9 cellular contexts compared by ENCODE assay signal in the genomic region with DNA sequence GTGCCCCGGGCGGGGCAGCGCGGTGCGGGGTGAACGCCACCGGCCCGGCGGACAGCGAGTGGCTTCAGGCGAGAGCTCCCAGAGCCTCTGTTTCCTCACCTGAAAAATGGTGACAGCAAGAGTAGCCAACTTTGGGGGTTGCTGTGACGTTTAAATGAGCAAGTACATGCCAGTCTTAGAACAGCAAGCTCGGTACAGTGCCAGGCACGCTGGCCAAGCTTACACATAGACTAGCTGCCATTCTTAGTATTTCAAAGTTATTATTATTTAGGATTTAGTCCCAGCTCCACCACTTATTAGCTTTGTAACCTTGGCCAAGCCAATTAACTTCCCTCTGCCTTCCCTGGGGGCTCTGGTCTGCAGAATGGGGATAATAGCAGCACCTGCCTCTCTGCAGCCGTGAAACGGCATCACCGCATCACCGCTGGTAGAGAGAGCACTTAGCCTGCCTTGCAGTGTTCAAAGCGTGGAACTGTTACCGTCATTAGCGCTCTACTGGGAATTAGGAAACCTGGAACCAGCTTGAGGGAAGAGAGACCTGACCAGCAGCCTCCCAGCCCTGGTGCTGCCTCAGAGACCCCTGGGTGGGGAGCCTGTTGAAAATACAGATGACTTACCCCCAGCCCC. TPM values are rescaled to one million over a fixed set of nuclear protein-coding genes. Genes with fewer than 3 reads are reported as not detected.
DNase-seq lines count a peak whose midpoint lies in the region; ATAC-seq and TF ChIP-seq lines count a peak whose summit lies in the region.
"Had no signal": no experiment of that assay in that cellular context is flagged by ENCODE, and none has a peak within 500 bp of the region (broad histone marks: within the 10 kb centered on the region; RNA-seq: fewer than 3 reads in every experiment).

A gene with protein sequence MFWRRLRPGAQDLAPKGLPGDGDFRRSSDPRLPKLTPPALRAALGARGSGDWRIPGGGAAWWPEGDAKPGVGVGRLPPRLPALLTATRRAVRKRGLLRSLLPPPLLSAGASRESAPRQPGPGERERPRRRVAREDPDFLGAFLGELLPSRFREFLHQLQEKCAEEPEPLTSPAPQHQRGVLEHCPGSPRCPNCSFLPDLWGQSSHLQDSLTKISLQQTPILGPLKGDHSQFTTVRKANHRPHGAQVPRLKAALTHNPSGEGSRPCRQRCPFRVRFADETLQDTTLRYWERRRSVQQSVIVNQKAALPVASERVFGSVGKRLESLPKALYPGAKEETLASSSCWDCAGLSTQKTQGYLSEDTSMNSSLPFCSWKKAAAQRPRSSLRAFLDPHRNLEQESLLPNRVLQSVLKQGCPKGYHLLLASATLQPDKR (minus strand): TSS at position 433 of the 627 bp plus-strand sequence. CDS start 527 bp downstream, outside the sequence.

- no peaks in the 10 kb centered on the region for H3K9me2 ChIP-seq in SK-N-SH

- H3K27me3 ChIP-seq in SK-N-SH (ENCODE audit: insufficient read depth) = no peaks in the 10 kb centered on the region
- H3K27me3 ChIP-seq in adipocyte (replicated peaks; ENCODE audit: control insufficient read depth, insufficient read depth, low read length) = no peaks in the 10 kb centered on the region
- H3K27me3 ChIP-seq in right lobe of liver = no peaks in the 10 kb centered on the region
- no peaks in the 10 kb centered on the region for H3K27me3 ChIP-seq in thoracic aorta (replicated peaks; ENCODE audit: insufficient read depth)

- peak within 1 kb of the TSS; percentile 75; the same call in 1 of the 2 replicates for H2AFZ ChIP-seq in SK-N-SH (ENCODE audit: low read depth)

- DNase-seq in SK-N-SH = no peak
- DNase-seq in adipocyte (ENCODE audit: low read depth) = no peak
- DNase-seq in right lobe of liver = no peak
- no peak for DNase-seq in thoracic aorta (ENCODE audit: low spot score)
- DNase-seq in iPS-NIHi11 (ENCODE audit: low spot score) = no peak

- H3K27ac ChIP-seq in SK-N-SH (ENCODE audit: low read depth in 2 of 2, low read length in 1 of 2) (peak within 1 kb of the TSS in 1 of 2 experiments; percentile 60; a peak in 1 of 4 replicates), right lobe of liver (peak within 1 kb of the TSS in 1 of 3 donors; percentile 18), thoracic aorta (peak within 1 kb of the TSS; percentile 23 to 53)
- H3K27ac ChIP-seq: C4-2B had no signal

- no peak for ATAC-seq in SK-N-SH treated with all-trans-retinoic acid at 6 μM for 48 hours
- peak; percentile 13 to 59 (median 28) for ATAC-seq in right lobe of liver
- no peak for ATAC-seq in thoracic aorta (ENCODE audit: insufficient number of reproducible peaks, low FRiP score, low read depth)
- no peak for ATAC-seq in HG02623 (IDR thresholded peaks at IDR 0.05; ENCODE audit: unreplicated experiment)
- ATAC-seq in GM21717 (IDR thresholded peaks at IDR 0.05; ENCODE audit: unreplicated experiment) = no peak

- H3K9ac ChIP-seq in SK-N-SH (peak within 1 kb of the TSS; percentile 61; the same call in 1 of the 2 replicates), adipocyte (ENCODE audit: low read length) (peak within 1 kb of the TSS; percentile 83)

- H3K4me3 ChIP-seq in SK-N-SH (ENCODE audit: low read depth in 2 of 2, low read length in 1 of 2) (peak within 1 kb of the TSS; percentile 53 to 57), adipocyte (ENCODE audit: low read length) (peak within 1 kb of the TSS; percentile 77), right lobe of liver (peak within 1 kb of the TSS; percentile 31 to 40 (median 32)), thoracic aorta (peak within 1 kb of the TSS; percentile 79)

- intact Hi-C loops in right lobe of liver (cut with DNase I) = no loop called here

- no peaks in the 10 kb centered on the region for H3K36me3 ChIP-seq in SK-N-SH (replicated peaks in 1 of 2; ENCODE audit: control insufficient read depth in 1 of 2, insufficient read depth in 2 of 2, low read length in 1 of 2)
- no peaks in the 10 kb centered on the region for H3K36me3 ChIP-seq in adipocyte (ENCODE audit: control insufficient read depth, insufficient read depth, low read length, severe bottlenecking)
- H3K36me3 ChIP-seq in right lobe of liver = no peaks in the 10 kb centered on the region
- H3K36me3 ChIP-seq in thoracic aorta = no peaks in the 10 kb centered on the region

- no peak for TF ChIP-seq CTCF in SK-N-SH (IDR thresholded peaks at IDR 0.05)
- no peak for TF ChIP-seq CTCF in right lobe of liver (IDR thresholded peaks at IDR 0.05)
- TF ChIP-seq CTCF in thoracic aorta (IDR thresholded peaks at IDR 0.05) = no peak

- no peak for TF ChIP-seq EP300 in SK-N-SH (IDR thresholded peaks at IDR 0.05; ENCODE audit: borderline replicate concordance in 1 of 2, low read depth in 1 of 2, low read length in 1 of 2)

- H3K79me2 ChIP-seq in SK-N-SH (ENCODE audit: insufficient read depth) = peaks cover 3% of the 10 kb centered on the region; the same call in 1 of the 2 replicates

- H4K20me1 ChIP-seq in SK-N-SH (ENCODE audit: insufficient read depth) = no peaks in the 10 kb centered on the region

- CTCF ChIA-PET in SK-N-SH (lab: Yijun Ruan, JAX) = interaction anchor here (0.9 to 12.8 kb wide), 23 partner anchors 8 to 499 kb away, joined by 3 to 212 read pairs (median 4); a partner anchor contains a TSS

- H3K9me3 ChIP-seq in SK-N-SH (no peaks in the 10 kb centered on the region), adipocyte (ENCODE audit: control insufficient read depth, low read length) (no peaks in the 10 kb centered on the region), right lobe of liver (no peaks in the 10 kb centered on the region), thoracic aorta (no peaks in the 10 kb centered on the region)

- POLR2A ChIA-PET in SK-N-SH (lab: Yijun Ruan, JAX) = interaction anchor here (0.8 to 1.8 kb wide), 4 partner anchors 10 to 442 kb away, joined by 3 to 6 read pairs (median 4); a partner anchor contains a TSS

- H3K4me1 ChIP-seq in SK-N-SH (ENCODE audit: control insufficient read depth in 1 of 2, insufficient read depth in 2 of 2, low read depth in 1 of 2, low read length in 1 of 2) (peaks cover 0 to 12% of the 10 kb centered on the region in 2 experiments; a peak in 1 of 4 replicates), adipocyte (ENCODE audit: control insufficient read depth, insufficient read depth, low read length) (peaks cover 14% of the 10 kb centered on the region), right lobe of liver (peaks cover 0 to 13% (median 0%) of the 10 kb centered on the region in 4 donors), thoracic aorta (ENCODE audit: control insufficient read depth in 1 of 2, low read depth in 2 of 2) (peaks cover 0 to 30% of the 10 kb centered on the region in 2 donors)

- 53% methylated on average over 18 of the region's 21 CpGs for WGBS in SK-N-SH (ENCODE audit: low lambda C conversion rate)
- WGBS in right lobe of liver (ENCODE audit: insufficient coverage, low coverage, low lambda C conversion rate, missing lambda C conversion rate) = 47% methylated on average over 8 of the region's 21 CpGs

- TF ChIP-seq RAD21 in SK-N-SH (IDR thresholded peaks at IDR 0.05; ENCODE audit: low read length) = no peak

- H3F3A ChIP-seq in SK-N-SH (replicated peaks; ENCODE audit: insufficient read depth) = peaks cover 6% of the 10 kb centered on the region

- peak within 1 kb of the TSS; percentile 91 for H3K4me2 ChIP-seq in SK-N-SH

- no peak for TF ChIP-seq POLR2A in right lobe of liver (IDR thresholded peaks at IDR 0.05)

TF ChIP-seq in SK-N-SH, 30 proteins besides CTCF, POLR2A, EP300 and RAD21:
- TF ChIP-seq YY1 (IDR thresholded peaks at IDR 0.05; ENCODE audit: low read depth) (no peak), CHD2 (IDR thresholded peaks at IDR 0.05; ENCODE audit: low read length, partially characterized antibody) (no peak), SMC3 (IDR thresholded peaks at IDR 0.05; ENCODE audit: low read depth, low read length) (no peak), FOSL2 (IDR thresholded peaks at IDR 0.05; ENCODE audit: borderline replicate concordance, low read depth) (no peak)
- TF ChIP-seq, protein P1, sequence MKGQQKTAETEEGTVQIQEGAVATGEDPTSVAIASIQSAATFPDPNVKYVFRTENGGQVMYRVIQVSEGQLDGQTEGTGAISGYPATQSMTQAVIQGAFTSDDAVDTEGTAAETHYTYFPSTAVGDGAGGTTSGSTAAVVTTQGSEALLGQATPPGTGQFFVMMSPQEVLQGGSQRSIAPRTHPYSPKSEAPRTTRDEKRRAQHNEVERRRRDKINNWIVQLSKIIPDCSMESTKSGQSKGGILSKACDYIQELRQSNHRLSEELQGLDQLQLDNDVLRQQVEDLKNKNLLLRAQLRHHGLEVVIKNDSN (IDR thresholded peaks at IDR 0.05; ENCODE audit: borderline replicate concordance, low read depth) = no peak

TF ChIP-seq in SK-N-SH treated with all-trans-retinoic acid at 6 μM for 48 hours, 23 proteins besides CTCF, POLR2A, EP300 and RAD21 (continues in another document):
- TF ChIP-seq ZNF8 (CRISPR knock-in tag; IDR thresholded peaks at IDR 0.05) = no peak
- TF ChIP-seq GLIS3 (CRISPR knock-in tag; IDR thresholded peaks at IDR 0.05) = no peak
- TF ChIP-seq ZNF70 (CRISPR knock-in tag; IDR thresholded peaks at IDR 0.05) = no peak
- TF ChIP-seq, protein P2, sequence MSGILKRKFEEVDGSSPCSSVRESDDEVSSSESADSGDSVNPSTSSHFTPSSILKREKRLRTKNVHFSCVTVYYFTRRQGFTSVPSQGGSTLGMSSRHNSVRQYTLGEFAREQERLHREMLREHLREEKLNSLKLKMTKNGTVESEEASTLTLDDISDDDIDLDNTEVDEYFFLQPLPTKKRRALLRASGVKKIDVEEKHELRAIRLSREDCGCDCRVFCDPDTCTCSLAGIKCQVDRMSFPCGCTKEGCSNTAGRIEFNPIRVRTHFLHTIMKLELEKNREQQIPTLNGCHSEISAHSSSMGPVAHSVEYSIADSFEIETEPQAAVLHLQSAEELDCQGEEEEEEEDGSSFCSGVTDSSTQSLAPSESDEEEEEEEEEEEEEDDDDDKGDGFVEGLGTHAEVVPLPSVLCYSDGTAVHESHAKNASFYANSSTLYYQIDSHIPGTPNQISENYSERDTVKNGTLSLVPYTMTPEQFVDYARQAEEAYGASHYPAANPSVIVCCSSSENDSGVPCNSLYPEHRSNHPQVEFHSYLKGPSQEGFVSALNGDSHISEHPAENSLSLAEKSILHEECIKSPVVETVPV (CRISPR knock-in tag; IDR thresholded peaks at IDR 0.05) = no peak

RNA-seq across cellular contexts. Expression of the gene that starts here (rescaled TPM):
- polyA plus RNA-seq in SK-N-SH (2012; rRNA removed) = 0.24 and 0.30 TPM in 2 replicates
- polyA plus RNA-seq in SK-N-SH (2012; cell fraction: cytosol; rRNA removed) = 0.17 and 0.34 TPM in 2 replicates
- polyA plus RNA-seq in SK-N-SH (2012; cell fraction: nucleus; rRNA removed) = 1.0 and 1.2 TPM in 2 replicates
- total RNA-seq in right lobe of liver = not detected
- not detected for total RNA-seq in thoracic aorta

Comparison
In these comparisons a context has a peak if more than half of its experiments do, and no peak if none do; other contexts are left out.
1. Peak in ATAC-seq and H3K4me3 ChIP-seq in right lobe of liver; RNA of the gene not detected or under 1 TPM.